ENCODE assay signal across 34 cellular contexts in genomic region chr5:4921929-4922328, GRCh38.
"Had no signal": no experiment of that assay in that cellular context is flagged by ENCODE, and none has a peak within 500 bp of the region (broad histone marks: within the 10 kb centered on the region; RNA-seq: fewer than 3 reads in every experiment).

No MANE protein-coding gene starts in this region.

- H3K4me1 ChIP-seq: ascending aorta had no signal

- H3K4me1 Mint-ChIP-seq: activated B cell treated with CpG ODN at 0.5 μM for 24 hours; activated CD4-positive, alpha-beta T cell treated with anti-CD3 and anti-CD28 coated beads, Interleukin-2, amount 10 ng/mL, durations not matched to agents 24 days and 14 days; activated naive CD8-positive, alpha-beta T cell treated with anti-CD3 and anti-CD28 coated beads for 36 hours; activated T-helper 17 cell treated with anti-CD3 and anti-CD28 coated beads, Interleukin-2, amount 50 U/mL, for 72 hours; brain; central memory CD8-positive, alpha-beta T cell had no signal

- H3K27me3 ChIP-seq: ascending aorta, cardiac muscle cell had no signal

- H3K9me3 Mint-ChIP-seq: activated B cell treated with CpG ODN at 0.5 μM for 24 hours; activated CD4-positive, alpha-beta T cell treated with anti-CD3 and anti-CD28 coated beads, Interleukin-2, amount 10 ng/mL, durations not matched to agents 24 days and 14 days; activated CD8-positive, alpha-beta T cell treated with anti-CD3 and anti-CD28 coated beads for 36 hours; activated naive CD8-positive, alpha-beta T cell treated with anti-CD3 and anti-CD28 coated beads for 36 hours; activated T-cell treated with anti-CD3 and anti-CD28 coated beads, Interleukin-2, amount 50 U/mL, for 4 hours; activated T-helper 1 cell treated with anti-CD3 and anti-CD28 coated beads, Interleukin-12 subunit alpha, Interleukin-12 subunit beta, Interleukin-2, Interleukin-4 antibody, amounts not matched to agents 30 ng/mL and 10 ng/mL and 1 ng/mL, durations not matched to agents 14 hours and 24 hours and 36 hours; T-helper 1 cell treated with Interleukin-12 subunit alpha and Interleukin-12 subunit beta and Interleukin-4 antibody, amounts not matched to agents 30 μg/mL and 1 μg/mL, for 36 hours; T-helper 2 cell treated with Interferon-gamma antibody and Interleukin-4, amounts not matched to agents 5 μg/mL and 100 μg/mL, for 36 hours had no signal

- H3K27me3 Mint-ChIP-seq: activated B cell treated with CpG ODN at 0.5 μM for 24 hours; activated CD4-positive, alpha-beta memory T cell treated with anti-CD3 and anti-CD28 coated beads for 36 hours; activated CD4-positive, alpha-beta T cell treated with anti-CD3 and anti-CD28 coated beads, Interleukin-2, amount 10 ng/mL, durations not matched to agents 24 days and 14 days; activated CD8-positive, alpha-beta T cell treated with anti-CD3 and anti-CD28 coated beads for 36 hours; activated T-helper 17 cell treated with anti-CD3 and anti-CD28 coated beads, Interleukin-2, amount 50 U/mL, for 72 hours; central memory CD8-positive, alpha-beta T cell had no signal

- H3K4me3 ChIP-seq: ascending aorta, cardiac muscle cell had no signal

- ATAC-seq: activated CD8-positive, alpha-beta T cell treated with anti-CD3 and anti-CD28 coated beads for 36 hours; activated naive CD4-positive, alpha-beta T cell treated with anti-CD3 and anti-CD28 coated beads, Interleukin-2, amount 50 U/mL, for 72 hours; activated T-cell treated with anti-CD3 and anti-CD28 coated beads, Interleukin-2, amount 50 U/mL, for 4 hours; activated T-cell treated with anti-CD3 and anti-CD28 coated beads, Interleukin-2, amount 50 U/mL, for 72 hours; activated T-helper 17 cell treated with anti-CD3 and anti-CD28 coated beads, Interleukin-2, amount 50 U/mL, for 72 hours had no signal

- H3K36me3 ChIP-seq: ascending aorta, cardiac muscle cell had no signal

- H3K4me3 Mint-ChIP-seq: activated B cell treated with CpG ODN at 0.5 μM for 24 hours; activated CD4-positive, alpha-beta memory T cell treated with anti-CD3 and anti-CD28 coated beads for 36 hours; activated CD4-positive, alpha-beta T cell treated with anti-CD3 and anti-CD28 coated beads, Interleukin-2, amount 10 ng/mL, durations not matched to agents 24 days and 14 days; activated CD8-positive, alpha-beta T cell treated with anti-CD3 and anti-CD28 coated beads for 36 hours; activated naive CD4-positive, alpha-beta T cell treated with anti-CD3 and anti-CD28 coated beads for 36 hours; activated naive CD8-positive, alpha-beta T cell treated with anti-CD3 and anti-CD28 coated beads for 36 hours; activated T-cell treated with anti-CD3 and anti-CD28 coated beads, Interleukin-2, amount 50 U/mL, for 4 hours; activated T-cell treated with anti-CD3 and anti-CD28 coated beads, Interleukin-2, amount 50 U/mL, for 72 hours; activated T-helper 1 cell treated with anti-CD3 and anti-CD28 coated beads, Interleukin-12 subunit alpha, Interleukin-12 subunit beta, Interleukin-2, Interleukin-4 antibody, amounts not matched to agents 30 ng/mL and 10 ng/mL and 1 ng/mL, durations not matched to agents 14 hours and 24 hours and 36 hours; activated T-helper 17 cell treated with anti-CD3 and anti-CD28 coated beads, Interleukin-2, amount 50 U/mL, for 72 hours; brain; central memory CD8-positive, alpha-beta T cell; T-helper 1 cell treated with Interleukin-12 subunit alpha and Interleukin-12 subunit beta and Interleukin-4 antibody, amounts not matched to agents 30 μg/mL and 1 μg/mL, for 36 hours; T-helper 2 cell treated with Interferon-gamma antibody and Interleukin-4, amounts not matched to agents 5 μg/mL and 100 μg/mL, for 36 hours had no signal

- H3K27ac ChIP-seq: ascending aorta, cardiac muscle cell, VCaP had no signal

- H3K9me3 ChIP-seq: ascending aorta had no signal

- DNase-seq: activated B cell treated with CpG ODN at 0.5 μM for 24 hours; activated CD4-positive, alpha-beta memory T cell treated with anti-CD3 and anti-CD28 coated beads for 36 hours; activated CD4-positive, alpha-beta T cell treated with anti-CD3 and anti-CD28 coated beads for 4 hours; activated CD4-positive, alpha-beta T cell treated with anti-CD3 and anti-CD28 coated beads, Interleukin-2, amount 10 ng/mL, durations not matched to agents 24 days and 14 days; activated CD4-positive, alpha-beta T cell treated with anti-CD3 and anti-CD28 coated beads, Interleukin-2, amount 50 U/mL, for 1 hour; activated CD4-positive, alpha-beta T cell treated with anti-CD3 and anti-CD28 coated beads, Interleukin-2, amount 50 U/mL, for 4 hours; activated CD4-positive, CD25-positive, alpha-beta regulatory T cell treated with anti-CD3 and anti-CD28 coated beads, Interleukin-2, amount 50 U/mL, for 72 hours; activated CD8-positive, alpha-beta memory T cell treated with anti-CD3 and anti-CD28 coated beads, Interleukin-2, amount 50 U/mL, for 4 hours; activated CD8-positive, alpha-beta T cell treated with anti-CD3 and anti-CD28 coated beads for 36 hours; activated effector memory CD4-positive, alpha-beta T cell treated with anti-CD3 and anti-CD28 coated beads, Interleukin-2, amount 50 U/mL, for 16 hours; activated gamma-delta T cell treated with Interleukin-2 at 50 U/mL for 16 hours; activated naive CD4-positive, alpha-beta T cell; activated naive CD4-positive, alpha-beta T cell treated with anti-CD3 and anti-CD28 coated beads for 36 hours; activated naive CD4-positive, alpha-beta T cell treated with anti-CD3 and anti-CD28 coated beads, Interleukin-2, amount 50 U/mL, for 16 hours; activated naive CD8-positive, alpha-beta T cell treated with anti-CD3 and anti-CD28 coated beads for 36 hours; activated T-cell treated with anti-CD3 and anti-CD28 coated beads for 4 hours; activated T-cell treated with anti-CD3 and anti-CD28 coated beads, Interleukin-2, amount 50 U/mL, for 1 hour; activated T-cell treated with anti-CD3 and anti-CD28 coated beads, Interleukin-2, amount 50 U/mL, for 4 hours; activated T-cell treated with anti-CD3 and anti-CD28 coated beads, Interleukin-2, amount 50 U/mL, for 72 hours; amygdala; anterior cingulate cortex; T-helper 1 cell; T-helper 2 cell; T-helper 9 cell had no signal

- H3K36me3 Mint-ChIP-seq: activated CD4-positive, alpha-beta memory T cell treated with anti-CD3 and anti-CD28 coated beads for 36 hours; activated naive CD4-positive, alpha-beta T cell treated with anti-CD3 and anti-CD28 coated beads, Interleukin-2, amount 50 U/mL, for 72 hours; activated naive CD8-positive, alpha-beta T cell treated with anti-CD3 and anti-CD28 coated beads for 36 hours; brain had no signal

- H3K27ac Mint-ChIP-seq: activated B cell treated with CpG ODN at 0.5 μM for 24 hours; activated CD4-positive, alpha-beta memory T cell treated with anti-CD3 and anti-CD28 coated beads for 36 hours; activated CD4-positive, alpha-beta T cell treated with anti-CD3 and anti-CD28 coated beads, Interleukin-2, amount 10 ng/mL, durations not matched to agents 24 days and 14 days; activated CD8-positive, alpha-beta T cell treated with anti-CD3 and anti-CD28 coated beads for 36 hours; activated naive CD4-positive, alpha-beta T cell treated with anti-CD3 and anti-CD28 coated beads for 36 hours; activated naive CD4-positive, alpha-beta T cell treated with anti-CD3 and anti-CD28 coated beads, Interleukin-2, amount 50 U/mL, for 72 hours; activated naive CD8-positive, alpha-beta T cell treated with anti-CD3 and anti-CD28 coated beads for 36 hours; activated T-cell treated with anti-CD3 and anti-CD28 coated beads, Interleukin-2, amount 50 U/mL, for 72 hours; activated T-helper 1 cell treated with anti-CD3 and anti-CD28 coated beads, Interleukin-12 subunit alpha, Interleukin-12 subunit beta, Interleukin-2, Interleukin-4 antibody, amounts not matched to agents 30 ng/mL and 10 ng/mL and 1 ng/mL, durations not matched to agents 14 hours and 24 hours and 36 hours; activated T-helper 17 cell treated with anti-CD3 and anti-CD28 coated beads, Interleukin-2, amount 50 U/mL, for 72 hours; brain; T-helper 1 cell treated with Interleukin-12 subunit alpha and Interleukin-12 subunit beta and Interleukin-4 antibody, amounts not matched to agents 30 μg/mL and 1 μg/mL, for 36 hours; T-helper 2 cell treated with Interferon-gamma antibody and Interleukin-4, amounts not matched to agents 5 μg/mL and 100 μg/mL, for 36 hours had no signal
